In the genomic region with DNA sequence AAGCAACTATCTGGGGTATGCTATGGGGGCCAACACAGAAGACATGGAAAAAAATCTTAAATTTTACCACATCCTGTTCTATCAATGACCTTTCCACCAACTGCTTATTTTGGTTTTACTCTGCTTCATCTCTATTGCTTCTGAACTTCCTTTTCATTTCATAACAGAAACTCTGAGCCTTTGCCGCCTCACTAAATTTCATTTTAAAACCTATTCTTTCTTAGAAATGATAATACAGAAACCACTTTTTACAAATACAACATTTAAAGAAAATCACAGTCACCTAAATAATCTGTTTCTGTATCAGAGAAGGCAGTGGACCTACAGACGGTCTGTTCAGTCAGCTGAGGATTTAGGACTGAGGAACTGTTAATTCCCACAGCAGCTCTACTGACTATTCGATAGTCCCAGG, we compare ENCODE assay signal across 11 cellular contexts.
DNase-seq lines count a peak whose midpoint lies in the region; ATAC-seq lines count a peak whose summit lies in the region.
"Had no signal": no experiment of that assay in that cellular context is flagged by ENCODE, and none has a peak within 500 bp of the region (broad histone marks: within the 10 kb centered on the region; RNA-seq: fewer than 3 reads in every experiment).

No MANE protein-coding gene starts in this region.

- peaks cover 19% of the 10 kb centered on the region; the same call in 1 of the 2 replicates for H3K9me3 ChIP-seq in BLaER1

- ATAC-seq in GM19025 (IDR thresholded peaks at IDR 0.05; ENCODE audit: low read depth, unreplicated experiment), result peak; percentile 46
- peak; percentile 74 for ATAC-seq in HG02870 (IDR thresholded peaks at IDR 0.05; ENCODE audit: unreplicated experiment)
- ATAC-seq: GM23338 had no signal

- peak overlapping the region; percentile 67 for H3K4me2 ChIP-seq in BLaER1
- H3K4me2 ChIP-seq: GM23338 had no signal

- peak; percentile 21 for DNase-seq in NAMALWA (ENCODE audit: low spot score)
- no peak for DNase-seq in SW 1271 (lab: John Stamatoyannopoulos, UW)
- DNase-seq in epidermal melanocyte (ENCODE audit: insufficient read length, low spot score), result no peak
- DNase-seq in activated gamma-delta T cell treated with Interleukin-2 at 50 U/mL for 16 hours, result no peak
- no peak for DNase-seq in NCI-H226
- DNase-seq: NCI-H1694, T1000 had no signal

- peaks cover 39% of the 10 kb centered on the region for H3K4me1 ChIP-seq in BLaER1

- H3K27me3 ChIP-seq in BLaER1, result no peaks in the 10 kb centered on the region

- H4K20me1 ChIP-seq in BLaER1, result peaks cover 34% of the 10 kb centered on the region; the same call in 1 of the 2 replicates

- no peak overlapping the region for H3K9ac ChIP-seq in BLaER1

- H3K4me3 ChIP-seq in BLaER1, result no peak overlapping the region
- H3K4me3 ChIP-seq: GM23338 had no signal

- peaks cover 15% of the 10 kb centered on the region for H3K36me3 ChIP-seq in BLaER1

- H3K27ac ChIP-seq in BLaER1, result peak overlapping the region; percentile 65
